ENCODE assay signal across 1 cellular context in the genomic region with DNA sequence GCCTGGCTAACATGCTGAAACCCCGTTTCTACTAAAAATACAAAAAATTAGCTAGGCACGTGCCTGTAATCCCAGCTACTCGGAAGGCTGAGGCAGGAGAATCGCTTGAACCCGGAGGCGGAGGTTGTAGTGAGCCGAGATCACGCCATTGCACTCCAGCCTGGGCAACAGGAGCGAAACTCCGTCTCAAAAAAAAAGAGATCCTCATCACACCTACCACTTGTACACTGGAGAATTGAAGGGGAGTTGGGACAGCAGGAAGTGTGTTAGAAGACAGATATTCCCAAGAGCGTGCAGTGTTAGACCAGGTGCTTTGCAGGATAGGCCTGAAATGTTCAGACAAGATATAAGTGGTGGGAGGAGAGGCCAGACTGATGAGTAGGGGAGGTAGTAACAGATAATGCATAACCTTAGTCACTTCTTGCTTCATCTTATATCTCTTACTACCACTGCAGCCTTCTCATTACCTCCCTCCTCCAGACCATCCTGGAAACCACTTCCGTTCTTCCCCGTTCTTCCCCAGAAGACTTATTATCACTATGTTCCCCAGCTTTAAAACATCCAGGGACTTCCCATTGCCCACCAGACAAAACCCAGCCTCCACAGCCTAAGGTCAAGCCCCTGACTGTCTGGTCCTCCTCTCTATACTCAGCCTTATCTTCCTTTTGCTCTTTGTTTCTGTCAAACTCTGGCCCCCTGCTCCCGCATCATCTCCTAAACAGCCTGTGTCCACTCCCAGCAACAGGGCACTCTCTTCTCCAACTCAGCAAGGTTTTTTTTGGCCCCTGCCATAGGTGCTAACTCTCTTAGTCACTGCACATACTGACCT.
TF ChIP-seq lines count a peak whose summit lies in the region.

No MANE protein-coding gene starts in this region.

TF ChIP-seq in K562, 482 proteins besides CTCF, POLR2A, EP300 and RAD21 (continued from another document and continues in another):
- TF ChIP-seq E4F1 (CRISPR knock-in tag; IDR thresholded peaks at IDR 0.05; ENCODE audit: borderline replicate concordance) (no peak), SREBF1 (IDR thresholded peaks at IDR 0.05; ENCODE audit: borderline replicate concordance, low read depth, low read length) (no peak), ADNP (tag; IDR thresholded peaks at IDR 0.05) (peak; percentile 95), MNT (conservative IDR thresholded peaks at IDR 0.05) (peak; percentile 63 to 93), GATAD2A (IDR thresholded peaks at IDR 0.05) (peak; percentile 96), PREB (CRISPR knock-in tag; IDR thresholded peaks at IDR 0.05) (peak; percentile 95), ZNF274 (IDR thresholded peaks at IDR 0.05; ENCODE audit: borderline replicate concordance, low read depth, low read length) (peak; percentile 93), CEBPG (CRISPR knock-in tag; IDR thresholded peaks at IDR 0.05) (peak; percentile 97), CEBPG (tag; conservative IDR thresholded peaks at IDR 0.05 in 1 of 2, IDR thresholded peaks at IDR 0.05 in 1 of 2) (peak; percentile 96 to 98), NCOA6 (IDR thresholded peaks at IDR 0.05) (peak; percentile 41; the same call in 1 of the 2 replicates), ASH1L (IDR thresholded peaks at IDR 0.05; ENCODE audit: borderline replicate concordance, low read depth, partially characterized antibody) (no peak), TARDBP (IDR thresholded peaks at IDR 0.05) (peak; percentile 99), ZNF436 (CRISPR knock-in tag; IDR thresholded peaks at IDR 0.05) (0 out of 2 replicates have a peak, but pooled peaks have one; percentile 16), FOSL1 (tag; conservative IDR thresholded peaks at IDR 0.05) (peak; percentile 99), ZNF695 (CRISPR knock-in tag; IDR thresholded peaks at IDR 0.05) (no peak), RNF219 (CRISPR knock-in tag; IDR thresholded peaks at IDR 0.05) (no peak), ZBTB7A (IDR thresholded peaks at IDR 0.05; ENCODE audit: borderline replicate concordance, control insufficient read depth, low read depth, low read length) (peak; percentile 95; the same call in 1 of the 2 replicates), PYGO2 (tag; IDR thresholded peaks at IDR 0.05) (peak; percentile 93), PCBP2 (IDR thresholded peaks at IDR 0.05; ENCODE audit: low read depth, low read length, poor library complexity, severe bottlenecking) (no peak), FOS (IDR thresholded peaks at IDR 0.05; ENCODE audit: extremely low read depth, insufficient read length) (peak; percentile 64), MTA2 (IDR thresholded peaks at IDR 0.05; ENCODE audit: low read depth) (peak; percentile 100), NFYB (IDR thresholded peaks at IDR 0.05; ENCODE audit: extremely low read depth, insufficient read length) (no peak), HDAC2 (IDR thresholded peaks at IDR 0.05) (peak; percentile 99), TCF3 (CRISPR knock-in tag; IDR thresholded peaks at IDR 0.05) (peak; percentile 100), ZNF23 (CRISPR knock-in tag; IDR thresholded peaks at IDR 0.05) (peak; percentile 44; the same call in 1 of the 2 replicates), ZFP30 (CRISPR knock-in tag; IDR thresholded peaks at IDR 0.05; ENCODE audit: borderline replicate concordance) (no peak), NR2C1 (IDR thresholded peaks at IDR 0.05) (peak; percentile 72), NR2C1 (tag; IDR thresholded peaks at IDR 0.05) (peak; percentile 87), POLR2B (IDR thresholded peaks at IDR 0.05; ENCODE audit: low read depth, partially characterized antibody) (peak; percentile 51), TCF15 (CRISPR knock-in tag; IDR thresholded peaks at IDR 0.05) (peak; percentile 72; the same call in 1 of the 2 replicates), ATF6 (CRISPR knock-in tag; IDR thresholded peaks at IDR 0.05) (peak; percentile 38; the same call in 1 of the 2 replicates), ZFP36 (IDR thresholded peaks at IDR 0.05; ENCODE audit: low read depth, low read length, partially characterized antibody) (peak; percentile 82), L3MBTL2 (IDR thresholded peaks at IDR 0.05) (peak; percentile 77), CSDE1 (IDR thresholded peaks at IDR 0.05) (peak in 1 of 2 experiments; percentile 12; a peak in 1 of 4 replicates), KAT8 (IDR thresholded peaks at IDR 0.05; ENCODE audit: low read depth) (no peak), ESRRB (CRISPR knock-in tag; IDR thresholded peaks at IDR 0.05; ENCODE audit: borderline replicate concordance) (no peak), HOXB6 (CRISPR knock-in tag; IDR thresholded peaks at IDR 0.05; ENCODE audit: borderline replicate concordance) (0 out of 2 replicates have a peak, but pooled peaks have one; percentile 18), XRCC3 (IDR thresholded peaks at IDR 0.05) (no peak), FUS (optimal IDR thresholded peaks at IDR 0.05; ENCODE audit: low read depth, low read length) (peak; percentile 86), ZNF133 (CRISPR knock-in tag; IDR thresholded peaks at IDR 0.05) (no peak), DMBX1 (CRISPR knock-in tag; IDR thresholded peaks at IDR 0.05; ENCODE audit: borderline replicate concordance) (peak; percentile 99), ZNF212 (CRISPR knock-in tag; IDR thresholded peaks at IDR 0.05) (peak; percentile 89; the same call in 1 of the 2 replicates), TAF9B (IDR thresholded peaks at IDR 0.05; ENCODE audit: partially characterized antibody) (peak; percentile 85), LARP7 (IDR thresholded peaks at IDR 0.05) (peak; percentile 23; the same call in 1 of the 2 replicates), SMARCE1 (IDR thresholded peaks at IDR 0.05) (peak; percentile 100)
- TF ChIP-seq, protein P1, sequence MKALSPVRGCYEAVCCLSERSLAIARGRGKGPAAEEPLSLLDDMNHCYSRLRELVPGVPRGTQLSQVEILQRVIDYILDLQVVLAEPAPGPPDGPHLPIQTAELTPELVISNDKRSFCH (CRISPR knock-in tag; IDR thresholded peaks at IDR 0.05), result no peak; the same call in 1 of the 2 replicates
- TF ChIP-seq, protein P1 (tag; IDR thresholded peaks at IDR 0.05), result peak; percentile 99
- TF ChIP-seq, protein P2, sequence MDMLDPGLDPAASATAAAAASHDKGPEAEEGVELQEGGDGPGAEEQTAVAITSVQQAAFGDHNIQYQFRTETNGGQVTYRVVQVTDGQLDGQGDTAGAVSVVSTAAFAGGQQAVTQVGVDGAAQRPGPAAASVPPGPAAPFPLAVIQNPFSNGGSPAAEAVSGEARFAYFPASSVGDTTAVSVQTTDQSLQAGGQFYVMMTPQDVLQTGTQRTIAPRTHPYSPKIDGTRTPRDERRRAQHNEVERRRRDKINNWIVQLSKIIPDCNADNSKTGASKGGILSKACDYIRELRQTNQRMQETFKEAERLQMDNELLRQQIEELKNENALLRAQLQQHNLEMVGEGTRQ (CRISPR knock-in tag; IDR thresholded peaks at IDR 0.05), result no peak
- TF ChIP-seq, protein P3, sequence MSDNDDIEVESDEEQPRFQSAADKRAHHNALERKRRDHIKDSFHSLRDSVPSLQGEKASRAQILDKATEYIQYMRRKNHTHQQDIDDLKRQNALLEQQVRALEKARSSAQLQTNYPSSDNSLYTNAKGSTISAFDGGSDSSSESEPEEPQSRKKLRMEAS (CRISPR knock-in tag; IDR thresholded peaks at IDR 0.05), result peak; percentile 94
- TF ChIP-seq, protein P4, sequence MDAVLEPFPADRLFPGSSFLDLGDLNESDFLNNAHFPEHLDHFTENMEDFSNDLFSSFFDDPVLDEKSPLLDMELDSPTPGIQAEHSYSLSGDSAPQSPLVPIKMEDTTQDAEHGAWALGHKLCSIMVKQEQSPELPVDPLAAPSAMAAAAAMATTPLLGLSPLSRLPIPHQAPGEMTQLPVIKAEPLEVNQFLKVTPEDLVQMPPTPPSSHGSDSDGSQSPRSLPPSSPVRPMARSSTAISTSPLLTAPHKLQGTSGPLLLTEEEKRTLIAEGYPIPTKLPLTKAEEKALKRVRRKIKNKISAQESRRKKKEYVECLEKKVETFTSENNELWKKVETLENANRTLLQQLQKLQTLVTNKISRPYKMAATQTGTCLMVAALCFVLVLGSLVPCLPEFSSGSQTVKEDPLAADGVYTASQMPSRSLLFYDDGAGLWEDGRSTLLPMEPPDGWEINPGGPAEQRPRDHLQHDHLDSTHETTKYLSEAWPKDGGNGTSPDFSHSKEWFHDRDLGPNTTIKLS (IDR thresholded peaks at IDR 0.05; ENCODE audit: borderline replicate concordance, low read depth), result peak; percentile 54; the same call in 1 of the 2 replicates
- TF ChIP-seq, protein P5, sequence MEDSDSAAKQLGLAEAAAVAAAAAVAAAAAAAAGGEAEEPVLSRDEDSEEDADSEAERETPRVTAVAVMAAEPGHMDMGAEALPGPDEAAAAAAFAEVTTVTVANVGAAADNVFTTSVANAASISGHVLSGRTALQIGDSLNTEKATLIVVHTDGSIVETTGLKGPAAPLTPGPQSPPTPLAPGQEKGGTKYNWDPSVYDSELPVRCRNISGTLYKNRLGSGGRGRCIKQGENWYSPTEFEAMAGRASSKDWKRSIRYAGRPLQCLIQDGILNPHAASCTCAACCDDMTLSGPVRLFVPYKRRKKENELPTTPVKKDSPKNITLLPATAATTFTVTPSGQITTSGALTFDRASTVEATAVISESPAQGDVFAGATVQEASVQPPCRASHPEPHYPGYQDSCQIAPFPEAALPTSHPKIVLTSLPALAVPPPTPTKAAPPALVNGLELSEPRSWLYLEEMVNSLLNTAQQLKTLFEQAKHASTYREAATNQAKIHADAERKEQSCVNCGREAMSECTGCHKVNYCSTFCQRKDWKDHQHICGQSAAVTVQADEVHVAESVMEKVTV (CRISPR knock-in tag; IDR thresholded peaks at IDR 0.05), result 0 out of 2 replicates have a peak, but pooled peaks have one; percentile 5
